18 cellular contexts compared by ENCODE assay signal in genomic region chr4:185945906-185946305, GRCh38.
DNase-seq lines count a peak whose midpoint lies in the region; ATAC-seq lines count a peak whose summit lies in the region.
"Had no signal": no experiment of that assay in that cellular context is flagged by ENCODE, and none has a peak within 500 bp of the region (broad histone marks: within the 10 kb centered on the region; RNA-seq: fewer than 3 reads in every experiment).

No MANE protein-coding gene starts in this region.

- no peaks in the 10 kb centered on the region for H3K9me3 Mint-ChIP-seq in T-helper 2 cell treated with Interferon-gamma antibody and Interleukin-4, amounts not matched to agents 5 μg/mL and 100 μg/mL, for 36 hours
- H3K9me3 Mint-ChIP-seq: H9; T-helper 1 cell treated with Interleukin-12 subunit alpha and Interleukin-12 subunit beta and Interleukin-4 antibody, amounts not matched to agents 30 μg/mL and 1 μg/mL, for 36 hours had no signal

- no peak for DNase-seq in T-helper 2 cell treated with Interferon-gamma antibody and Interleukin-4, amounts not matched to agents 5 μg/mL and 100 μg/mL, for 36 hours (ENCODE audit: low spot score)
- DNase-seq in NCI-H146 (lab: John Stamatoyannopoulos, UW) (no peak), 8988T (no peak)
- DNase-seq: C1 segment of cervical spinal cord, GDM1, H9, KBM-7, MV-4-11, NCI-H1417 treated with DMSO at 0.1 percent for 48 hours, NCI-H2029 treated with DMSO at 0.1 percent for 48 hours, NCI-H748 treated with DMSO at 0.1 percent for 48 hours had no signal

- no peaks in the 10 kb centered on the region for H3K36me3 Mint-ChIP-seq in T-helper 2 cell treated with Interferon-gamma antibody and Interleukin-4, amounts not matched to agents 5 μg/mL and 100 μg/mL, for 36 hours (ENCODE audit: low read depth)

- H3K4me1 Mint-ChIP-seq in T-helper 2 cell treated with Interferon-gamma antibody and Interleukin-4, amounts not matched to agents 5 μg/mL and 100 μg/mL, for 36 hours (ENCODE audit: low read depth): no peaks in the 10 kb centered on the region

- H3K27ac Mint-ChIP-seq in T-helper 2 cell treated with Interferon-gamma antibody and Interleukin-4, amounts not matched to agents 5 μg/mL and 100 μg/mL, for 36 hours: no peak overlapping the region
- H3K27ac Mint-ChIP-seq: T-helper 1 cell treated with Interleukin-12 subunit alpha and Interleukin-12 subunit beta and Interleukin-4 antibody, amounts not matched to agents 30 μg/mL and 1 μg/mL, for 36 hours had no signal

- no peaks in the 10 kb centered on the region for H3K27me3 Mint-ChIP-seq in T-helper 2 cell treated with Interferon-gamma antibody and Interleukin-4, amounts not matched to agents 5 μg/mL and 100 μg/mL, for 36 hours (ENCODE audit: low read depth)

- peak; percentile 67 for ATAC-seq in GM18502 (IDR thresholded peaks at IDR 0.05; ENCODE audit: poor library complexity, unreplicated experiment)
- peak; percentile 56 for ATAC-seq in GM19324 (IDR thresholded peaks at IDR 0.05; ENCODE audit: low FRiP score, unreplicated experiment)
- ATAC-seq in HG02885 (IDR thresholded peaks at IDR 0.05; ENCODE audit: poor library complexity, unreplicated experiment): peak; percentile 78
- peak; percentile 86 for ATAC-seq in HG03521 (IDR thresholded peaks at IDR 0.05; ENCODE audit: unreplicated experiment)
- ATAC-seq in GM21360 (IDR thresholded peaks at IDR 0.05; ENCODE audit: unreplicated experiment): no peak
- ATAC-seq: A549 had no signal

- H3K4me3 Mint-ChIP-seq in T-helper 2 cell treated with Interferon-gamma antibody and Interleukin-4, amounts not matched to agents 5 μg/mL and 100 μg/mL, for 36 hours: no peak overlapping the region
- H3K4me3 Mint-ChIP-seq: H9; T-helper 1 cell treated with Interleukin-12 subunit alpha and Interleukin-12 subunit beta and Interleukin-4 antibody, amounts not matched to agents 30 μg/mL and 1 μg/mL, for 36 hours had no signal
